8 cellular contexts compared by ENCODE assay signal in the genomic region with DNA sequence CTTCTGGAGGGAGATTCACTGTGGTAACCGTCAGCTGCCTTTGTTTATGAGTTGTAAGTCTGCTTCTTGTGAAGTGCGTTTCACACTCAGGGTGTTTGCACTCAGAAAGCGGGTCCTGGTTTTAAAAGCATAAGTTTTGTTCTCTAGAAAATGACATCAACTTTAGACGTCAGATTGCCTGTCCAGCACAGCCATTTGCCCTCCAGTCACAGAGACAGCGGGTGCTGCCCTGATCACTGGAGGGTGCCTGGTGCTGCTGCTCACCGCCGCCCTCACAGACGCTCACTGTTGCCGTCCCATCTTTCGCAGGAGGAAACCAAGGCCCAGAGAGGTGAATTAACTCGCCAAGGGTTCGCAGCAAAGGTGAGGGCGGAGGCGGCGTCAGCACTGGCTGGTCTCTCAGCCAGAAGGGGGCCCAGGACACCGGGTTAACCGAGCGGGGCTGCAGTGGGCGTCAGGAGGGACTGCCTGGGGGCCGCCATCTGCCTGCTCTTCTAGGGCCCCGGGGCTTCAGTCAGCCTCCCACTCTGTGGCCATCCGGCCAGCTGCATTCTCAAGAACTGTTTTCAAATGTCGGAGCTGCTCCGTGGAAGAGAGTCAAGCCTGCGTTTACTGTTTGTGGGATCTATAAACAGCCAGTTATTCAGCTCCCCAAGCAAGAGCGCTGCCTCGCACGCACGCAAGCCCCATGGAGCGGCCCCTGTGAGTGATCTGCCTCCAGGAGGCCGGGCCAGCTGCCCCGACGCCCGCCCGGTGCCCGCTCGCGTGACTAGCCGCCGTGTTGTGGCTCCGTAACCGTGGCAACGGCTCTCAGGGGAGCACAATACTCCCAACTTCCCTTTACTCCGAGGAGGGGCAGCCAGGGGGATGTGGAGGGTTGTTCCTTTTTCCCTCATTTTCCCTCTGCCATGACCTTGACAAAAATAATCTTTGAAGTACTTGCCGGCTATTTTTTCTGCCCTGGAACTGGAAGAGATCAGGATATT. TPM values are rescaled to one million over a fixed set of nuclear protein-coding genes. Genes with fewer than 3 reads are reported as not detected.
DNase-seq lines count a peak whose midpoint lies in the region; ATAC-seq and TF ChIP-seq lines count a peak whose summit lies in the region.

No MANE protein-coding gene starts in this region.

- DNase-seq in GM12864 (ENCODE audit: low read depth), result peak; percentile 68
- peak; percentile 99 for DNase-seq in KBM-7
- DNase-seq in Peyer's patch, result peak; percentile 70 to 82 (median 72)
- peak; percentile 83 for DNase-seq in astrocyte of the cerebellum (ENCODE audit: low read depth)
- DNase-seq in iris pigment epithelial cell (ENCODE audit: low read depth), result peak; percentile 61
- DNase-seq in smooth muscle cell (lab: John Stamatoyannopoulos, UW; ENCODE audit: unreplicated experiment), result peak; percentile 91
- no peak for DNase-seq in PC-3

- peak; percentile 73 for ATAC-seq in GM21825 (IDR thresholded peaks at IDR 0.05; ENCODE audit: unreplicated experiment)
- no peak for ATAC-seq in PC-3

- in situ Hi-C loops in KBM-7 (cut with MboI; ENCODE audit: low pct_unique_long_range_greater_than_20kb, low sequenced_read_pairs), result no loop called here
- in situ Hi-C loops in astrocyte of the cerebellum (cut with HindIII; ENCODE audit: low sequenced_read_pairs), result no loop called here

- H4K20me1 ChIP-seq in smooth muscle cell (ENCODE audit: low read depth) (no peaks in the 10 kb centered on the region), PC-3 (ENCODE audit: low read length) (no peaks in the 10 kb centered on the region)

- peak in 1 of 2 donors; percentile 5 for TF ChIP-seq POLR2A in Peyer's patch (IDR thresholded peaks at IDR 0.05)

- BruUV-seq in PC-3 (replicated peaks; lab: Mats Ljungman, UMichigan), result no TSS peak

- no peaks in the 10 kb centered on the region for H3K79me2 ChIP-seq in smooth muscle cell (ENCODE audit: low read depth)
- H3K79me2 ChIP-seq in PC-3 (ENCODE audit: low read length), result no peaks in the 10 kb centered on the region

- no peaks in the 10 kb centered on the region for H3K9me2 ChIP-seq in PC-3 (replicated peaks; ENCODE audit: low read length)

- intact Hi-C loops in PC-3 (cut with micrococcal nuclease), result no loop called here

- TF ChIP-seq CTCF in GM12864 (IDR thresholded peaks at IDR 0.05; ENCODE audit: low read depth, low read length, missing control alignments) (no peak), Peyer's patch (IDR thresholded peaks at IDR 0.05) (no peak), astrocyte of the cerebellum (IDR thresholded peaks at IDR 0.05; ENCODE audit: low read depth, low read length, missing control alignments) (no peak), smooth muscle cell (IDR thresholded peaks at IDR 0.05; ENCODE audit: borderline replicate concordance, insufficient read depth, poor library complexity, severe bottlenecking) (no peak), PC-3 (conservative IDR thresholded peaks at IDR 0.05; ENCODE audit: low read depth, low read length) (no peak)

- H2AFZ ChIP-seq in smooth muscle cell (ENCODE audit: low read depth) (no peak overlapping the region), PC-3 (ENCODE audit: low read length) (no peak overlapping the region)

- H3K4me3 ChIP-seq in GM12864 (ENCODE audit: low read depth, low read length) (no peak overlapping the region; the same call in 1 of the 2 replicates), Peyer's patch (peak overlapping the region in 2 of 4 donors; percentile 8 to 20), astrocyte of the cerebellum (ENCODE audit: low read depth, low read length) (no peak overlapping the region), smooth muscle cell (no peak overlapping the region), PC-3 (ENCODE audit: low read length) (no peak overlapping the region)

- peaks cover 17% of the 10 kb centered on the region for H3F3A ChIP-seq in smooth muscle cell (ENCODE audit: low read depth)
- H3F3A ChIP-seq in PC-3 (ENCODE audit: low read length, unreplicated experiment), result no peaks in the 10 kb centered on the region

- CTCF ChIA-PET in PC-3 (lab: Charles Lee), result no interaction called here

- no peaks in the 10 kb centered on the region for H3K36me3 ChIP-seq in Peyer's patch
- no peaks in the 10 kb centered on the region for H3K36me3 ChIP-seq in smooth muscle cell (ENCODE audit: low read depth)
- H3K36me3 ChIP-seq in PC-3 (ENCODE audit: low read depth, low read length), result no peaks in the 10 kb centered on the region

- no peaks in the 10 kb centered on the region for H3K27me3 ChIP-seq in Peyer's patch
- H3K27me3 ChIP-seq in smooth muscle cell (ENCODE audit: low read depth), result no peaks in the 10 kb centered on the region
- no peaks in the 10 kb centered on the region for H3K27me3 ChIP-seq in PC-3 (ENCODE audit: low read length)

- H3K9me3 ChIP-seq in Peyer's patch (no peaks in the 10 kb centered on the region), smooth muscle cell (replicated peaks; ENCODE audit: low read depth) (no peaks in the 10 kb centered on the region), PC-3 (ENCODE audit: low read length) (no peaks in the 10 kb centered on the region)

- WGBS in smooth muscle cell (ENCODE audit: low lambda C conversion rate), result 37% methylated on average over 45 of the region's 45 CpGs

- peak overlapping the region; percentile 78 for H3K4me2 ChIP-seq in smooth muscle cell
- no peak overlapping the region for H3K4me2 ChIP-seq in PC-3 (ENCODE audit: low read length)

- peak overlapping the region; percentile 2 to 76 (median 66) for H3K27ac ChIP-seq in Peyer's patch
- peak overlapping the region; percentile 100 for H3K27ac ChIP-seq in smooth muscle cell (ENCODE audit: low read depth)
- H3K27ac ChIP-seq in PC-3 (ENCODE audit: low read length), result no peak overlapping the region

- POLR2A ChIA-PET in PC-3 (lab: Charles Lee; ENCODE audit: unreplicated experiment), result no interaction called here

- peak overlapping the region; percentile 99 for H3K9ac ChIP-seq in smooth muscle cell (ENCODE audit: low read depth)
- no peak overlapping the region for H3K9ac ChIP-seq in PC-3 (ENCODE audit: low read length)

- H3K4me1 ChIP-seq in Peyer's patch, result peaks cover 3 to 12% (median 10%) of the 10 kb centered on the region in 4 donors
- peaks cover 15% of the 10 kb centered on the region for H3K4me1 ChIP-seq in smooth muscle cell (ENCODE audit: low read depth)
- peaks cover 20% of the 10 kb centered on the region for H3K4me1 ChIP-seq in PC-3 (ENCODE audit: insufficient read depth, low read length)

RNA-seq across cellular contexts. Expression of gene EXOC3, which starts 43.4 kb away (rescaled TPM):
- 100 to 1,000 TPM in 3 of 4 donors, 10 to 100 TPM in 1; 74.3 to 201 (median 141) TPM for total RNA-seq in Peyer's patch
- total RNA-seq in smooth muscle cell, result 22.6 and 30.5 TPM in 2 replicates
- 22.9 and 23.6 TPM in 2 replicates for polyA plus RNA-seq in smooth muscle cell
- 31.3 and 42.1 TPM in 2 replicates for total RNA-seq in PC-3 (2014; rRNA removed)
